In genomic region chr14:49771691-49772090, GRCh38 we compare ENCODE assay signal across 8 cellular contexts. TPM values are rescaled to one million over a fixed set of nuclear protein-coding genes. Genes with fewer than 3 reads are reported as not detected.
DNase-seq lines count a peak whose midpoint lies in the region; ATAC-seq, FAIRE-seq and TF ChIP-seq lines count a peak whose summit lies in the region.
"Not testable (repeated sequence)": the region's sequence is repeated elsewhere in the genome, so short reads cannot be mapped to it uniquely, and the experiment has no call there.

No MANE protein-coding gene starts in this region.

- not testable (repeated sequence) for FAIRE-seq in A549 (lab: Jason Lieb, UNC)

- not testable (repeated sequence) for TF ChIP-seq CTCF in A549 (IDR thresholded peaks at IDR 0.05); Panc1 (IDR thresholded peaks at IDR 0.05); natural killer cell (IDR thresholded peaks at IDR 0.05); stomach (IDR thresholded peaks at IDR 0.05)

- TF ChIP-seq EP300 in A549 (IDR thresholded peaks at IDR 0.05); stomach (IDR thresholded peaks at IDR 0.05): not testable (repeated sequence)

- peak overlapping the region in 1 of 2 experiments; percentile 96; a peak in 3 of 6 replicates for H3K27ac ChIP-seq in A549
- H3K27ac ChIP-seq in CD8-positive, alpha-beta memory T cell (ENCODE audit: low read depth, low read length): not testable (repeated sequence)
- peak overlapping the region; percentile 86 for H3K27ac ChIP-seq in Panc1 (ENCODE audit: low read length)
- peak overlapping the region in 4 of 5 donors; percentile 7 to 99 (median 96) for H3K27ac ChIP-seq in stomach

- peak overlapping the region; percentile 99 for H3K4me2 ChIP-seq in A549

- H3K4me3 Mint-ChIP-seq in CD8-positive, alpha-beta memory T cell; activated CD4-positive, alpha-beta T cell treated with anti-CD3 and anti-CD28 coated beads for 36 hours; activated naive CD8-positive, alpha-beta T cell; immature natural killer cell; natural killer cell: not testable (repeated sequence)

- POLR2A ChIA-PET in A549 (lab: Yijun Ruan, JAX): interaction anchor here (0.8 to 1.6 kb wide), 2 partner anchors 137 to 151 kb away, joined by 3 to 5 read pairs; partner anchors contain the start of genes DNAAF2 and RPL36AL
- POLR2A ChIA-PET in CD8-positive, alpha-beta memory T cell (lab: Charles Lee); Panc1 (lab: Charles Lee): not testable (repeated sequence)
- POLR2A ChIA-PET in activated CD4-positive, alpha-beta T cell treated with anti-CD3 and anti-CD28 coated beads for 36 hours (lab: Charles Lee): interaction anchor here (0.6 kb wide), 2 partner anchors 64 to 341 kb away, joined by 3 read pairs; no protein-coding TSS in a partner anchor

- not testable (repeated sequence) for H3K27me3 ChIP-seq in CD8-positive, alpha-beta memory T cell (ENCODE audit: insufficient read depth, low read length, poor library complexity, severe bottlenecking); Panc1 (ENCODE audit: control insufficient read depth, insufficient read depth, low read length); stomach

- not testable (repeated sequence) for TF ChIP-seq RAD21 in A549 (conservative IDR thresholded peaks at IDR 0.05 in 1 of 2, IDR thresholded peaks at IDR 0.05 in 1 of 2)

- CTCF ChIA-PET in A549 (lab: Yijun Ruan, JAX); Panc1 (lab: Charles Lee): not testable (repeated sequence)
- CTCF ChIA-PET in CD8-positive, alpha-beta memory T cell (lab: Charles Lee): interaction anchor here (1.2 to 2.2 kb wide), 4 partner anchors 9 to 138 kb away, joined by 3 to 7 read pairs (median 4); no protein-coding TSS in a partner anchor
- CTCF ChIA-PET in activated CD4-positive, alpha-beta T cell treated with anti-CD3 and anti-CD28 coated beads for 36 hours (lab: Charles Lee): interaction anchor here (1.7 to 2.0 kb wide), 2 partner anchors 9 to 10 kb away, joined by 5 to 7 read pairs; no protein-coding TSS in a partner anchor

- ATAC-seq in A549; Panc1; activated CD4-positive, alpha-beta T cell treated with anti-CD3 and anti-CD28 coated beads for 36 hours; natural killer cell: not testable (repeated sequence)

- not testable (repeated sequence) for H3K9me3 ChIP-seq in A549; CD8-positive, alpha-beta memory T cell (ENCODE audit: low read length); Panc1 (ENCODE audit: control insufficient read depth, insufficient read depth, low read depth, low read length); stomach

- H3K27me3 Mint-ChIP-seq in CD8-positive, alpha-beta memory T cell; activated CD4-positive, alpha-beta T cell treated with anti-CD3 and anti-CD28 coated beads for 36 hours; activated naive CD8-positive, alpha-beta T cell; natural killer cell (ENCODE audit: low read depth in 2 of 2): not testable (repeated sequence)
- H3K27me3 Mint-ChIP-seq in immature natural killer cell (ENCODE audit: low read depth in 3 of 3): peaks cover 9 to 17% (median 9%) of the 10 kb centered on the region in 3 donors

- BruUV-seq in Panc1 (replicated peaks; lab: Mats Ljungman, UMichigan): not testable (repeated sequence)

- not testable (repeated sequence) for H3K4me3 ChIP-seq in A549; CD8-positive, alpha-beta memory T cell (ENCODE audit: low read length); Panc1 (ENCODE audit: low read depth in 2 of 2, low read length in 2 of 2); stomach

- peak overlapping the region in 6 of 8 donors; percentile 0 to 99 (median 62) for H3K27ac Mint-ChIP-seq in CD8-positive, alpha-beta memory T cell
- H3K27ac Mint-ChIP-seq in activated CD4-positive, alpha-beta T cell treated with anti-CD3 and anti-CD28 coated beads for 36 hours: peak overlapping the region; percentile 63
- peak overlapping the region; percentile 80 for H3K27ac Mint-ChIP-seq in activated naive CD8-positive, alpha-beta T cell
- H3K27ac Mint-ChIP-seq in immature natural killer cell (peak overlapping the region in 4 of 6 donors; percentile 8 to 71 (median 60)), natural killer cell (peak overlapping the region; percentile 97)

- not testable (repeated sequence) for H3K9me3 Mint-ChIP-seq in CD8-positive, alpha-beta memory T cell; activated CD4-positive, alpha-beta T cell treated with anti-CD3 and anti-CD28 coated beads for 36 hours (ENCODE audit: low read depth); activated naive CD8-positive, alpha-beta T cell (ENCODE audit: low read depth); immature natural killer cell; natural killer cell

- in situ Hi-C loops in Panc1 (cut with HindIII; ENCODE audit: low pct_unique_long_range_greater_than_20kb, low sequenced_read_pairs): not testable (repeated sequence)

- peaks cover 39 to 61% (median 60%) of the 10 kb centered on the region in 3 donors for H3K4me1 Mint-ChIP-seq in CD8-positive, alpha-beta memory T cell
- peaks cover 30% of the 10 kb centered on the region for H3K4me1 Mint-ChIP-seq in activated CD4-positive, alpha-beta T cell treated with anti-CD3 and anti-CD28 coated beads for 36 hours
- peaks cover 45% of the 10 kb centered on the region for H3K4me1 Mint-ChIP-seq in activated naive CD8-positive, alpha-beta T cell (ENCODE audit: low read depth)
- H3K4me1 Mint-ChIP-seq in immature natural killer cell (peaks cover 26 to 47% of the 10 kb centered on the region in 2 donors), natural killer cell (peaks cover 23 to 35% of the 10 kb centered on the region in 2 donors)

- WGBS in A549 (ENCODE audit: missing lambda C conversion rate): 67% methylated on average over 10 of the region's 10 CpGs
- 73 to 84% (median 75%) methylated on average over 10 of the region's 10 CpGs for WGBS in stomach, 5 donors

- H3K4me1 ChIP-seq in A549: peaks cover 30% of the 10 kb centered on the region
- H3K4me1 ChIP-seq in CD8-positive, alpha-beta memory T cell (ENCODE audit: insufficient read depth, low read length): peaks cover 26% of the 10 kb centered on the region
- peaks cover 24% of the 10 kb centered on the region for H3K4me1 ChIP-seq in Panc1 (ENCODE audit: control insufficient read depth, insufficient read depth, low read length)
- peaks cover 34 to 62% (median 49%) of the 10 kb centered on the region in 4 donors for H3K4me1 ChIP-seq in stomach

- H3K36me3 ChIP-seq in CD8-positive, alpha-beta memory T cell (ENCODE audit: insufficient read depth, low read length); Panc1 (ENCODE audit: control insufficient read depth, insufficient read depth, low read length): not testable (repeated sequence)
- H3K36me3 ChIP-seq in stomach: peaks cover 22 to 49% (median 42%) of the 10 kb centered on the region in 4 donors

- not testable (repeated sequence) for DNase-seq in A549 (ENCODE audit: low read depth in 1 of 2, low spot score in 1 of 2); CD8-positive, alpha-beta memory T cell; Panc1 (ENCODE audit: low read depth, low spot score); activated CD4-positive, alpha-beta T cell treated with anti-CD3 and anti-CD28 coated beads for 36 hours; immature natural killer cell; natural killer cell; stomach

- intact Hi-C loops in Panc1 (cut with micrococcal nuclease; ENCODE audit: unreplicated experiment); activated CD4-positive, alpha-beta T cell treated with anti-CD3 and anti-CD28 coated beads for 36 hours (cut with DNase I, micrococcal nuclease); natural killer cell (cut with micrococcal nuclease); stomach (cut with DNase I; ENCODE audit: low total_unique reads): not testable (repeated sequence)

- not testable (repeated sequence) for TF ChIP-seq POLR2A in A549 (IDR thresholded peaks at IDR 0.05; ENCODE audit: low read length); stomach (IDR thresholded peaks at IDR 0.05)

- H3K36me3 Mint-ChIP-seq in CD8-positive, alpha-beta memory T cell: peaks cover 0 to 44% (median 2%) of the 10 kb centered on the region in 3 donors
- H3K36me3 Mint-ChIP-seq in activated CD4-positive, alpha-beta T cell treated with anti-CD3 and anti-CD28 coated beads for 36 hours (ENCODE audit: low read depth): peaks cover 10% of the 10 kb centered on the region
- H3K36me3 Mint-ChIP-seq in activated naive CD8-positive, alpha-beta T cell; natural killer cell: not testable (repeated sequence)
- H3K36me3 Mint-ChIP-seq in immature natural killer cell: peaks cover 8 to 19% (median 16%) of the 10 kb centered on the region in 3 donors

RNA-seq across cellular contexts. Expression of gene KLHDC2, which starts 3.7 kb away (rescaled TPM):
- polyA plus RNA-seq in A549 (2011; rRNA removed): 75.7 and 83.7 TPM in 2 replicates
- 22.3 and 31.0 TPM in 2 replicates for polyA plus RNA-seq in A549 (2012; cell fraction: cytosol; rRNA removed)
- 26.1 and 30.1 TPM in 2 replicates for polyA plus RNA-seq in A549 (2012; cell fraction: nucleus; rRNA removed)
- polyA plus RNA-seq in A549 (2017; fragmentation: RNase III; extraction: RNeasy Plus Mini Kit Qiagen cat#74134 plus additional on column Dnase treatment): 38.9 to 47.5 TPM (median 46.4 TPM) in 3 replicates
- polyA minus RNA-seq in A549 (2011; rRNA and poly(A)+ RNA removed): 27.5 and 31.6 TPM in 2 replicates
- total RNA-seq in CD8-positive, alpha-beta memory T cell: 10 to 100 TPM; 28.9 to 29.0 TPM
- polyA plus RNA-seq in CD8-positive, alpha-beta memory T cell: 78.7 TPM
- 24.5 TPM for total RNA-seq in Panc1 (2021; ENCODE audit: unreplicated experiment)
- 22.6 TPM for polyA plus RNA-seq in Panc1 (2012; ENCODE audit: insufficient read length)
- 10 to 100 TPM; 16.0 to 22.4 TPM for total RNA-seq in activated CD4-positive, alpha-beta T cell treated with anti-CD3 and anti-CD28 coated beads for 36 hours
- 10 to 100 TPM; 61.3 to 68.1 (median 63.8) TPM for polyA plus RNA-seq in immature natural killer cell
- 10 to 100 TPM; 60.4 to 64.2 (median 63.2) TPM for total RNA-seq in natural killer cell
- total RNA-seq in stomach: 100 to 1,000 TPM in 3 of 5 donors, 10 to 100 TPM in 2; 55.4 to 258 (median 137) TPM
- 10 to 100 TPM; 43.6 to 61.7 (median 45.4) TPM for polyA plus RNA-seq in stomach
